8 cellular contexts compared by ENCODE assay signal in genomic region chr1:36609241-36610027, GRCh38.
DNase-seq lines count a peak whose midpoint lies in the region; ATAC-seq, FAIRE-seq and TF ChIP-seq lines count a peak whose summit lies in the region.

No MANE protein-coding gene starts in this region.

- H3K4me1 ChIP-seq in Caco-2, result no peaks in the 10 kb centered on the region
- H3K4me1 ChIP-seq in HEK293 (ENCODE audit: control insufficient read depth, insufficient read depth, low read length), result no peaks in the 10 kb centered on the region

- no peaks in the 10 kb centered on the region for H3K4me1 Mint-ChIP-seq in Caco-2 (ENCODE audit: low read depth, unreplicated experiment)
- H3K4me1 Mint-ChIP-seq in activated CD8-positive, alpha-beta T cell treated with anti-CD3 and anti-CD28 coated beads, Interleukin-2, amount 10 ng/mL, durations not matched to agents 7 days and 5 days (ENCODE audit: low read depth), result peaks cover 6% of the 10 kb centered on the region

- no peak overlapping the region for H3K4me3 ChIP-seq in Caco-2 (ENCODE audit: low read depth, low read length)
- H3K4me3 ChIP-seq in HEK293 (ENCODE audit: low read depth, low read length), result no peak overlapping the region

- H3K36me3 ChIP-seq in Caco-2 (ENCODE audit: control insufficient read depth, insufficient read depth, low read length), result no peaks in the 10 kb centered on the region
- H3K36me3 ChIP-seq in HEK293 (ENCODE audit: control insufficient read depth in 2 of 2, insufficient read depth in 1 of 2, low read length in 2 of 2), result no peaks in the 10 kb centered on the region

- H3K27me3 Mint-ChIP-seq in Caco-2 (ENCODE audit: insufficient read depth, unreplicated experiment), result peaks cover 6% of the 10 kb centered on the region
- H3K27me3 Mint-ChIP-seq in activated CD8-positive, alpha-beta T cell treated with anti-CD3 and anti-CD28 coated beads, Interleukin-2, amount 10 ng/mL, durations not matched to agents 7 days and 5 days (ENCODE audit: low read depth), result no peaks in the 10 kb centered on the region

- H3K27me3 ChIP-seq in Caco-2 (replicated peaks; ENCODE audit: control insufficient read depth, insufficient read depth, low read length), result no peaks in the 10 kb centered on the region

- no peak overlapping the region for H3K27ac ChIP-seq in HEK293 (ENCODE audit: extremely low read depth, low read depth, low read length)

- H3K9me3 Mint-ChIP-seq in Caco-2 (ENCODE audit: unreplicated experiment), result no peaks in the 10 kb centered on the region
- H3K9me3 Mint-ChIP-seq in activated CD8-positive, alpha-beta T cell treated with anti-CD3 and anti-CD28 coated beads, Interleukin-2, amount 10 ng/mL, durations not matched to agents 7 days and 5 days (ENCODE audit: insufficient read depth), result no peaks in the 10 kb centered on the region

- no peak overlapping the region for H3K4me3 Mint-ChIP-seq in Caco-2 (ENCODE audit: unreplicated experiment)
- H3K4me3 Mint-ChIP-seq in activated CD8-positive, alpha-beta T cell treated with anti-CD3 and anti-CD28 coated beads, Interleukin-2, amount 10 ng/mL, durations not matched to agents 7 days and 5 days, result no peak overlapping the region

- intact Hi-C loops in Caco-2 (cut with micrococcal nuclease; ENCODE audit: unreplicated experiment), result no loop called here

- no peaks in the 10 kb centered on the region for H3K36me3 Mint-ChIP-seq in Caco-2 (ENCODE audit: insufficient read depth, unreplicated experiment)
- no peaks in the 10 kb centered on the region for H3K36me3 Mint-ChIP-seq in activated CD8-positive, alpha-beta T cell treated with anti-CD3 and anti-CD28 coated beads, Interleukin-2, amount 10 ng/mL, durations not matched to agents 7 days and 5 days (ENCODE audit: low read depth)

- DNase-seq in Caco-2, result peak; percentile 52 to 54
- DNase-seq in NCI-H524 (lab: John Stamatoyannopoulos, UW), result peak; percentile 78 to 92
- peak; percentile 58 for DNase-seq in activated CD8-positive, alpha-beta T cell treated with anti-CD3 and anti-CD28 coated beads, Interleukin-2, amount 10 ng/mL, durations not matched to agents 7 days and 5 days
- DNase-seq in frontal cortex (ENCODE audit: low spot score in 2 of 2), result peak; percentile 27 to 66
- DNase-seq in retina, result peak; percentile 78
- DNase-seq in mesenteric fat pad (ENCODE audit: low spot score), result no peak

- no peak for FAIRE-seq in frontal cortex (lab: Jason Lieb, UNC)

- ATAC-seq in activated CD8-positive, alpha-beta T cell treated with anti-CD3 and anti-CD28 coated beads, Interleukin-2, amount 10 ng/mL, durations not matched to agents 7 days and 5 days, result peak; percentile 74
- no peak for ATAC-seq in HG03025 (IDR thresholded peaks at IDR 0.05; ENCODE audit: low FRiP score, unreplicated experiment)

- TF ChIP-seq CTCF in Caco-2 (IDR thresholded peaks at IDR 0.05; ENCODE audit: insufficient read depth in 1 of 2, low read depth in 1 of 2, low read length in 1 of 2, severe bottlenecking in 1 of 2, unreplicated experiment in 1 of 2), result peak; percentile 45 to 48
- no peak for TF ChIP-seq CTCF in HEK293 (tag by site-specific recombination; IDR thresholded peaks at IDR 0.05)

- BruUV-seq in Caco-2 (replicated peaks; lab: Mats Ljungman, UMichigan), result no TSS peak

- CTCF ChIA-PET in Caco-2 (lab: Charles Lee), result no interaction called here
- CTCF ChIA-PET in HEK293 (lab: Yijun Ruan, JAX), result interaction anchor here (0.5 to 2.7 kb wide), 35 partner anchors 9 to 827 kb away, joined by 3 to 21 read pairs (median 4); partner anchors contain the start of gene CSF3R
- CTCF ChIA-PET in activated CD8-positive, alpha-beta T cell treated with anti-CD3 and anti-CD28 coated beads, Interleukin-2, amount 10 ng/mL, durations not matched to agents 7 days and 5 days (lab: Charles Lee), result interaction anchor here (0.8 to 1.4 kb wide), 4 partner anchors 9 to 92 kb away, joined by 3 to 5 read pairs (median 4); no protein-coding TSS in a partner anchor

- H3K9me3 ChIP-seq in Caco-2, result no peaks in the 10 kb centered on the region
- no peaks in the 10 kb centered on the region for H3K9me3 ChIP-seq in HEK293 (ENCODE audit: control insufficient read depth, insufficient read depth, low read depth, low read length)

- no peak overlapping the region for H3K27ac Mint-ChIP-seq in Caco-2 (ENCODE audit: unreplicated experiment)
- no peak overlapping the region for H3K27ac Mint-ChIP-seq in activated CD8-positive, alpha-beta T cell treated with anti-CD3 and anti-CD28 coated beads, Interleukin-2, amount 10 ng/mL, durations not matched to agents 7 days and 5 days

- POLR2A ChIA-PET in Caco-2 (lab: Charles Lee), result no interaction called here
- POLR2A ChIA-PET in HEK293 (lab: Yijun Ruan, JAX), result no interaction called here
- POLR2A ChIA-PET in activated CD8-positive, alpha-beta T cell treated with anti-CD3 and anti-CD28 coated beads, Interleukin-2, amount 10 ng/mL, durations not matched to agents 7 days and 5 days (lab: Charles Lee), result no interaction called here

TF ChIP-seq in HEK293, 187 proteins besides CTCF, POLR2A, EP300 and RAD21:
- TF ChIP-seq ZNF148 (tag by site-specific recombination; IDR thresholded peaks at IDR 0.05; ENCODE audit: borderline replicate concordance) (no peak), EGR2 (tag by site-specific recombination; IDR thresholded peaks at IDR 0.05; ENCODE audit: low read depth) (peak; percentile 46; the same call in 1 of the 2 replicates), ZNF654 (tag by site-specific recombination; IDR thresholded peaks at IDR 0.05; ENCODE audit: low read depth) (peak; percentile 83), ZFHX2 (tag by site-specific recombination; conservative IDR thresholded peaks at IDR 0.05) (peak; percentile 33; the same call in 1 of the 2 replicates)
